Comparison of ENCODE assay signal across 18 cellular contexts in genomic region chr18:680392-680791, GRCh38. TPM values are rescaled to one million over a fixed set of nuclear protein-coding genes. Genes with fewer than 3 reads are reported as not detected.
DNase-seq lines count a peak whose midpoint lies in the region; ATAC-seq, FAIRE-seq and TF ChIP-seq lines count a peak whose summit lies in the region.
"Had no signal": no experiment of that assay in that cellular context is flagged by ENCODE, and none has a peak within 500 bp of the region (broad histone marks: within the 10 kb centered on the region; RNA-seq: fewer than 3 reads in every experiment).

No MANE protein-coding gene starts in this region.

- TF ChIP-seq RAD21 in K562 (CRISPR knock-in tag; conservative IDR thresholded peaks at IDR 0.05 in 1 of 2, IDR thresholded peaks at IDR 0.05 in 1 of 2), result no peak

- in situ Hi-C loops in K562 (cut with MboI), result no loop called here

- FAIRE-seq in K562 (lab: Jason Lieb, UNC) (no peak), HTR-8/SVneo (lab: Jason Lieb, UNC) (no peak)

- H2AFZ ChIP-seq in K562 (ENCODE audit: low read depth, low read length), result no peak overlapping the region
- H2AFZ ChIP-seq: GM23248 had no signal

- no peak overlapping the region for H3K9ac ChIP-seq in K562 (ENCODE audit: insufficient read depth in 1 of 2, low read depth in 2 of 2, low read length in 2 of 2)
- H3K9ac ChIP-seq: GM23248 had no signal

- H3K27ac Mint-ChIP-seq in activated naive CD4-positive, alpha-beta T cell treated with anti-CD3 and anti-CD28 coated beads, Interleukin-2, amount 10 ng/mL, durations not matched to agents 7 days and 5 days, result peak overlapping the region; percentile 70
- peak overlapping the region; percentile 93 for H3K27ac Mint-ChIP-seq in stimulated activated effector memory CD8-positive, alpha-beta T cell treated with anti-CD3 and anti-CD28 coated beads, Interleukin-12 subunit alpha, Interleukin-12 subunit beta, amount 100 ng/mL, for 72 hours
- H3K27ac Mint-ChIP-seq in CD14-positive monocyte, result no peak overlapping the region

- no peak for DNase-seq in activated naive CD4-positive, alpha-beta T cell treated with anti-CD3 and anti-CD28 coated beads, Interleukin-2, amount 10 ng/mL, durations not matched to agents 7 days and 5 days
- DNase-seq in activated naive CD4-positive, alpha-beta T cell treated with anti-CD3 and anti-CD28 coated beads, Interleukin-2, amount 50 U/mL, for 16 hours, result no peak
- DNase-seq in K562 (ENCODE audit: extremely low read depth in 1 of 4, low spot score in 3 of 4) (no peak), HTR-8/SVneo (ENCODE audit: insufficient read length, low spot score) (no peak), CD14-positive monocyte (ENCODE audit: low spot score) (no peak)
- DNase-seq in stimulated activated effector memory CD8-positive, alpha-beta T cell treated with anti-CD3 and anti-CD28 coated beads, Interleukin-12 subunit alpha, Interleukin-12 subunit beta, amount 100 ng/mL, for 72 hours (ENCODE audit: low spot score in 2 of 2), result no peak
- DNase-seq: AML-193; GM23248; HCEC 1CT; MV-4-11; NCI-H1417; NCI-H187 treated with DMSO at 0.1 percent for 48 hours; NCI-H2171; NCI-H446; NK-92 treated with Interleukin-12 subunit alpha and Interleukin-12 subunit beta, amount 100 ng/mL, for 24 hours; SHP77 treated with DMSO at 0.1 percent for 48 hours had no signal

- no peak for TF ChIP-seq EP300 in K562 (IDR thresholded peaks at IDR 0.05; ENCODE audit: low read length)

- H3K4me3 ChIP-seq in K562, result no peak overlapping the region
- H3K4me3 ChIP-seq: GM23248 had no signal

- H3K4me3 Mint-ChIP-seq in activated naive CD4-positive, alpha-beta T cell treated with anti-CD3 and anti-CD28 coated beads, Interleukin-2, amount 10 ng/mL, durations not matched to agents 7 days and 5 days, result no peak overlapping the region
- no peak overlapping the region for H3K4me3 Mint-ChIP-seq in stimulated activated effector memory CD8-positive, alpha-beta T cell treated with anti-CD3 and anti-CD28 coated beads, Interleukin-12 subunit alpha, Interleukin-12 subunit beta, amount 100 ng/mL, for 72 hours
- no peak overlapping the region for H3K4me3 Mint-ChIP-seq in CD14-positive monocyte

- H3K9me3 Mint-ChIP-seq in activated naive CD4-positive, alpha-beta T cell treated with anti-CD3 and anti-CD28 coated beads, Interleukin-2, amount 10 ng/mL, durations not matched to agents 7 days and 5 days, result no peaks in the 10 kb centered on the region
- no peaks in the 10 kb centered on the region for H3K9me3 Mint-ChIP-seq in stimulated activated effector memory CD8-positive, alpha-beta T cell treated with anti-CD3 and anti-CD28 coated beads, Interleukin-12 subunit alpha, Interleukin-12 subunit beta, amount 100 ng/mL, for 72 hours
- no peaks in the 10 kb centered on the region for H3K9me3 Mint-ChIP-seq in CD14-positive monocyte

- H3K36me3 ChIP-seq in KOPT-K1 (ENCODE audit: insufficient read depth, low read length), result peaks cover 75% of the 10 kb centered on the region
- H3K36me3 ChIP-seq in K562 (ENCODE audit: control insufficient read depth, insufficient read depth, low read length), result peaks cover 88% of the 10 kb centered on the region

- no peaks in the 10 kb centered on the region for H3K27me3 ChIP-seq in K562 (ENCODE audit: control insufficient read depth in 2 of 2, insufficient read depth in 2 of 2, low read length in 2 of 2)

- H3K27ac ChIP-seq in KOPT-K1 (ENCODE audit: low read depth, low read length, poor library complexity, severe bottlenecking) (peak overlapping the region; percentile 97), K562 (ENCODE audit: extremely low read depth, low read depth, low read length) (no peak overlapping the region)
- H3K27ac ChIP-seq: GM23248, HL-60 had no signal

- H3K9me1 ChIP-seq in K562 (ENCODE audit: control insufficient read depth, insufficient read depth, low read length), result no peaks in the 10 kb centered on the region

- CTCF ChIA-PET in activated naive CD4-positive, alpha-beta T cell treated with anti-CD3 and anti-CD28 coated beads, Interleukin-2, amount 10 ng/mL, durations not matched to agents 7 days and 5 days (lab: Charles Lee), result no interaction called here
- CTCF ChIA-PET in K562 (lab: Yijun Ruan, JAX; ENCODE audit: low intra/inter-chr PET ratio), result no interaction called here

- TF ChIP-seq POLR2A in K562 (conservative IDR thresholded peaks at IDR 0.05), result no peak

- BruUV-seq in K562 (replicated peaks; lab: Mats Ljungman, UMichigan), result no TSS peak

- POLR2A ChIA-PET in K562 (lab: Yijun Ruan, JAX), result interaction anchor here (0.7 to 1.9 kb wide), 4 partner anchors 8 to 12 kb away, joined by 3 to 8 read pairs (median 3); no protein-coding TSS in a partner anchor

- no peaks in the 10 kb centered on the region for H3K27me3 Mint-ChIP-seq in activated naive CD4-positive, alpha-beta T cell treated with anti-CD3 and anti-CD28 coated beads, Interleukin-2, amount 10 ng/mL, durations not matched to agents 7 days and 5 days
- no peaks in the 10 kb centered on the region for H3K27me3 Mint-ChIP-seq in CD14-positive monocyte (ENCODE audit: low read depth in 3 of 3)

- no peaks in the 10 kb centered on the region for H3K9me3 ChIP-seq in KOPT-K1 (ENCODE audit: insufficient read depth, low read length, poor library complexity, severe bottlenecking)
- H3K9me3 ChIP-seq in K562 (replicated peaks; ENCODE audit: control insufficient read depth, insufficient read depth, low read depth, low read length), result no peaks in the 10 kb centered on the region

- H3K4me2 ChIP-seq in K562 (ENCODE audit: insufficient read depth, low read length), result no peak overlapping the region

- peaks cover 30% of the 10 kb centered on the region for H3K4me1 Mint-ChIP-seq in activated naive CD4-positive, alpha-beta T cell treated with anti-CD3 and anti-CD28 coated beads, Interleukin-2, amount 10 ng/mL, durations not matched to agents 7 days and 5 days
- H3K4me1 Mint-ChIP-seq in stimulated activated effector memory CD8-positive, alpha-beta T cell treated with anti-CD3 and anti-CD28 coated beads, Interleukin-12 subunit alpha, Interleukin-12 subunit beta, amount 100 ng/mL, for 72 hours, result peaks cover 40% of the 10 kb centered on the region
- no peaks in the 10 kb centered on the region for H3K4me1 Mint-ChIP-seq in CD14-positive monocyte

- 55% methylated on average over 1 of the region's 4 CpGs for WGBS in K562 (ENCODE audit: insufficient coverage, low coverage, missing lambda C conversion rate)

- H3K36me3 Mint-ChIP-seq in activated naive CD4-positive, alpha-beta T cell treated with anti-CD3 and anti-CD28 coated beads, Interleukin-2, amount 10 ng/mL, durations not matched to agents 7 days and 5 days, result peaks cover 59% of the 10 kb centered on the region
- H3K36me3 Mint-ChIP-seq in stimulated activated effector memory CD8-positive, alpha-beta T cell treated with anti-CD3 and anti-CD28 coated beads, Interleukin-12 subunit alpha, Interleukin-12 subunit beta, amount 100 ng/mL, for 72 hours, result peaks cover 99% of the 10 kb centered on the region
- H3K36me3 Mint-ChIP-seq in CD14-positive monocyte, result peaks cover 39 to 44% of the 10 kb centered on the region in 2 donors

- intact Hi-C loops in K562 (cut with micrococcal nuclease) (no loop called here), CD14-positive monocyte (cut with micrococcal nuclease) (no loop called here)

- no peaks in the 10 kb centered on the region for H4K20me1 ChIP-seq in K562 (replicated peaks; ENCODE audit: control insufficient read depth, insufficient read depth, low read length)

- TF ChIP-seq CTCF in K562 (IDR thresholded peaks at IDR 0.05 in 2 of 3, conservative IDR thresholded peaks at IDR 0.05 in 1 of 3; ENCODE audit: insufficient read depth in 2 of 3, low read depth in 1 of 3, low read length in 3 of 3) (no peak), CD14-positive monocyte (IDR thresholded peaks at IDR 0.05) (no peak)

- H3K4me1 ChIP-seq in K562 (replicated peaks in 1 of 2; ENCODE audit: control insufficient read depth in 2 of 2, insufficient read depth in 2 of 2, low read length in 2 of 2), result peaks cover 0 to 12% of the 10 kb centered on the region in 2 experiments; a peak in 3 of 5 replicates

- H3K79me2 ChIP-seq in K562 (ENCODE audit: control insufficient read depth, insufficient read depth, low read length), result no peaks in the 10 kb centered on the region

- no peak for ATAC-seq in K562
- no peak for ATAC-seq in stimulated activated effector memory CD8-positive, alpha-beta T cell treated with anti-CD3 and anti-CD28 coated beads, Interleukin-12 subunit alpha, Interleukin-12 subunit beta, amount 100 ng/mL, for 72 hours

RNA-seq across cellular contexts. Expression of gene TYMS, which starts 22.9 kb away (rescaled TPM):
- 56.4 and 67.1 TPM in 2 replicates for total RNA-seq in K562 (2011; cell fraction: chromatin; rRNA removed; ENCODE audit: low replicate concordance)
- 67.0 and 72.2 TPM in 2 replicates for total RNA-seq in K562 (2011; cell fraction: nucleolus; rRNA removed)
- 71.0 and 81.6 TPM in 2 replicates for total RNA-seq in K562 (2011; cell fraction: nucleoplasm; rRNA removed)
- total RNA-seq in K562 (2014; rRNA removed) (137 and 138 TPM in 2 replicates), K562 (2014; rRNA removed; fragmentation: Illumina TruSeq; extraction: Trizol) (69.1 and 72.4 TPM in 2 replicates), K562 (2015; rRNA removed; fragmentation: Illumina TruSeq; extraction: Trizol) (83.4 and 88.8 TPM in 2 replicates), K562 (2021) (292 and 305 TPM in 2 replicates)
- polyA plus RNA-seq in K562 (2011; rRNA removed) (276 and 390 TPM in 2 replicates), K562 (2014; fragmentation: Illumina TruSeq; extraction: Trizol) (381 and 409 TPM in 2 replicates), K562 (2014; fragmentation: Nextera tagmentation; extraction: Ambion mirVana) (100 to 1,000 TPM; 168 to 175 TPM), K562 (2014; rRNA removed) (302 and 311 TPM in 2 replicates), CD14-positive monocyte (not detected)
- polyA plus RNA-seq in K562 (2011; cell fraction: cytosol; rRNA removed), result 377 and 398 TPM in 2 replicates
- 188 and 221 TPM in 2 replicates for polyA plus RNA-seq in K562 (2011; cell fraction: nucleus; rRNA removed)
- polyA plus RNA-seq in K562 (2012), result 259 and 356 TPM in 2 replicates
- 346 and 403 TPM in 2 replicates for polyA minus RNA-seq in K562 (2011; rRNA and poly(A)+ RNA removed)
- 213 and 291 TPM in 2 replicates for polyA minus RNA-seq in K562 (2011; cell fraction: cytosol; rRNA and poly(A)+ RNA removed)
- polyA minus RNA-seq in K562 (2011; cell fraction: nucleus; rRNA and poly(A)+ RNA removed), result 40.8 and 82.9 TPM in 2 replicates

RNA-seq across cellular contexts. Expression of gene ENOSF1, which starts 32.0 kb away (rescaled TPM):
- total RNA-seq in K562 (2011; cell fraction: chromatin; rRNA removed; ENCODE audit: low replicate concordance), result 450 and 471 TPM in 2 replicates
- total RNA-seq in K562 (2011; cell fraction: nucleolus; rRNA removed), result 248 and 273 TPM in 2 replicates
- 343 and 442 TPM in 2 replicates for total RNA-seq in K562 (2011; cell fraction: nucleoplasm; rRNA removed)
- total RNA-seq in K562 (2014; rRNA removed) (36.0 and 42.2 TPM in 2 replicates), K562 (2014; rRNA removed; fragmentation: Illumina TruSeq; extraction: Trizol) (48.0 and 49.8 TPM in 2 replicates), K562 (2015; rRNA removed; fragmentation: Illumina TruSeq; extraction: Trizol) (40.5 and 44.5 TPM in 2 replicates), K562 (2021) (60.0 and 66.4 TPM in 2 replicates)
- polyA plus RNA-seq in K562 (2011; rRNA removed) (46.5 and 50.9 TPM in 2 replicates), K562 (2014; fragmentation: Illumina TruSeq; extraction: Trizol) (49.4 and 57.3 TPM in 2 replicates), K562 (2014; fragmentation: Nextera tagmentation; extraction: Ambion mirVana) (10 to 100 TPM; 15.5 to 20.0 TPM), K562 (2014; rRNA removed) (54.0 and 60.1 TPM in 2 replicates), CD14-positive monocyte (1 to 10 TPM; 2.2 to 2.3 TPM)
- polyA plus RNA-seq in K562 (2011; cell fraction: cytosol; rRNA removed), result 18.7 and 22.2 TPM in 2 replicates
- polyA plus RNA-seq in K562 (2011; cell fraction: nucleus; rRNA removed), result 202 and 262 TPM in 2 replicates
- polyA plus RNA-seq in K562 (2012), result 37.6 and 66.2 TPM in 2 replicates
- polyA minus RNA-seq in K562 (2011; rRNA and poly(A)+ RNA removed), result 74.8 and 77.4 TPM in 2 replicates
- polyA minus RNA-seq in K562 (2011; cell fraction: cytosol; rRNA and poly(A)+ RNA removed), result 26.4 and 36.0 TPM in 2 replicates
- 100 and 101 TPM in 2 replicates for polyA minus RNA-seq in K562 (2011; cell fraction: nucleus; rRNA and poly(A)+ RNA removed)

Comparison
In these comparisons a context has a peak if more than half of its experiments do, and no peak if none do; other contexts are left out.
1. H3K27ac Mint-ChIP-seq: peak in activated naive CD4-positive, alpha-beta T cell treated with anti-CD3 and anti-CD28 coated beads, Interleukin-2, amount 10 ng/mL, durations not matched to agents 7 days and 5 days (single experiment) and stimulated activated effector memory CD8-positive, alpha-beta T cell treated with anti-CD3 and anti-CD28 coated beads, Interleukin-12 subunit alpha, Interleukin-12 subunit beta, amount 100 ng/mL, for 72 hours (single experiment); none in CD14-positive monocyte (0 of 7).
2. RNA of gene TYMS, which starts 22.9 kb away (polyA plus RNA-seq): 168 to 409 TPM in K562; not detected in CD14-positive monocyte; every median in the first group is over 100 times any median in the second.
3. RNA of gene ENOSF1, which starts 32.0 kb away (polyA plus RNA-seq): 15.5 to 262 TPM in K562; 2.2 to 2.3 TPM in CD14-positive monocyte; every median in the first group is over 4 times any median in the second.